1 cellular context compared by ENCODE assay signal in genomic region chr15:74380361-74381189, GRCh38.
A peak's percentile ranks its signal among the peaks of the same experiment; 100 is the strongest.
TF ChIP-seq lines count a peak whose summit lies in the region.

No MANE protein-coding gene starts in this region.

TF ChIP-seq in A549, 52 proteins besides CTCF, POLR2A, EP300 and RAD21:
- TF ChIP-seq ATOH8 (CRISPR knock-in tag; IDR thresholded peaks at IDR 0.05; ENCODE audit: low read depth) (no peak), FOSL2 (IDR thresholded peaks at IDR 0.05) (no peak), FOSL2 (CRISPR knock-in tag; IDR thresholded peaks at IDR 0.05) (0 out of 2 replicates have a peak, but pooled peaks have one; percentile 7), HOXA7 (CRISPR knock-in tag; IDR thresholded peaks at IDR 0.05) (no peak)
